ENCODE assay signal across 16 cellular contexts in genomic region chr12:77888611-77889010, GRCh38. TPM values are rescaled to one million over a fixed set of nuclear protein-coding genes. Genes with fewer than 3 reads are reported as not detected.
DNase-seq lines count a peak whose midpoint lies in the region; ATAC-seq, FAIRE-seq and TF ChIP-seq lines count a peak whose summit lies in the region.
"Had no signal": no experiment of that assay in that cellular context is flagged by ENCODE, and none has a peak within 500 bp of the region (broad histone marks: within the 10 kb centered on the region; RNA-seq: fewer than 3 reads in every experiment).

No MANE protein-coding gene starts in this region.

- TF ChIP-seq CTCF in A549 (IDR thresholded peaks at IDR 0.05) (no peak), astrocyte of the spinal cord (IDR thresholded peaks at IDR 0.05; ENCODE audit: low read depth, low read length) (no peak), left lung (IDR thresholded peaks at IDR 0.05) (no peak), endothelial cell (IDR thresholded peaks at IDR 0.05; ENCODE audit: unreplicated experiment) (no peak)

- peak overlapping the region; percentile 4; the same call in 1 of the 3 replicates for H3K4me2 ChIP-seq in A549

- WGBS in A549 (ENCODE audit: missing lambda C conversion rate): 2% methylated on average over 1 of the region's 1 CpG

- H3K4me1 ChIP-seq in A549: peaks cover 15% of the 10 kb centered on the region
- no peaks in the 10 kb centered on the region for H3K4me1 ChIP-seq in left lung
- H3K4me1 ChIP-seq: Peyer's patch, sigmoid colon, thyroid gland had no signal

- no peaks in the 10 kb centered on the region for H3K36me3 Mint-ChIP-seq in activated naive CD8-positive, alpha-beta T cell treated with anti-CD3 and anti-CD28 coated beads, Interleukin-2, amount 50 U/mL, for 24 hours (ENCODE audit: low read depth)
- H3K36me3 Mint-ChIP-seq in endothelial cell (ENCODE audit: low read depth, unreplicated experiment): no peaks in the 10 kb centered on the region
- H3K36me3 Mint-ChIP-seq: activated CD8-positive, alpha-beta memory T cell treated with anti-CD3 and anti-CD28 coated beads, Interleukin-2, amount 10 ng/mL, durations not matched to agents 7 days and 5 days had no signal

- intact Hi-C loops in left lung (cut with DNase I): no loop called here

- no peak overlapping the region for H3K4me3 Mint-ChIP-seq in activated naive CD8-positive, alpha-beta T cell treated with anti-CD3 and anti-CD28 coated beads, Interleukin-2, amount 50 U/mL, for 24 hours
- H3K4me3 Mint-ChIP-seq in endothelial cell (ENCODE audit: unreplicated experiment): no peak overlapping the region
- H3K4me3 Mint-ChIP-seq: activated CD8-positive, alpha-beta memory T cell treated with anti-CD3 and anti-CD28 coated beads, Interleukin-2, amount 10 ng/mL, durations not matched to agents 7 days and 5 days had no signal

- H3K4me1 Mint-ChIP-seq in activated naive CD8-positive, alpha-beta T cell treated with anti-CD3 and anti-CD28 coated beads, Interleukin-2, amount 50 U/mL, for 24 hours: no peaks in the 10 kb centered on the region
- peaks cover 2% of the 10 kb centered on the region for H3K4me1 Mint-ChIP-seq in endothelial cell (ENCODE audit: unreplicated experiment)
- H3K4me1 Mint-ChIP-seq: activated CD8-positive, alpha-beta memory T cell treated with anti-CD3 and anti-CD28 coated beads, Interleukin-2, amount 10 ng/mL, durations not matched to agents 7 days and 5 days had no signal

- FAIRE-seq in A549 (lab: Jason Lieb, UNC): peak; percentile 18

- H3K4me3 ChIP-seq in A549 (no peak overlapping the region), astrocyte of the spinal cord (ENCODE audit: low read depth, low read length) (no peak overlapping the region), left lung (no peak overlapping the region)
- H3K4me3 ChIP-seq: Peyer's patch, sigmoid colon, thyroid gland had no signal

- in situ Hi-C loops in astrocyte of the spinal cord (cut with HindIII; ENCODE audit: low sequenced_read_pairs): no loop called here

- no peaks in the 10 kb centered on the region for H3K36me3 ChIP-seq in left lung
- H3K36me3 ChIP-seq: Peyer's patch, sigmoid colon, thyroid gland had no signal

- no peak for TF ChIP-seq RAD21 in A549 (conservative IDR thresholded peaks at IDR 0.05 in 1 of 2, IDR thresholded peaks at IDR 0.05 in 1 of 2)

- no peaks in the 10 kb centered on the region for H3K27me3 Mint-ChIP-seq in activated naive CD8-positive, alpha-beta T cell treated with anti-CD3 and anti-CD28 coated beads, Interleukin-2, amount 50 U/mL, for 24 hours
- no peaks in the 10 kb centered on the region for H3K27me3 Mint-ChIP-seq in endothelial cell (ENCODE audit: unreplicated experiment)
- H3K27me3 Mint-ChIP-seq: activated CD8-positive, alpha-beta memory T cell treated with anti-CD3 and anti-CD28 coated beads, Interleukin-2, amount 10 ng/mL, durations not matched to agents 7 days and 5 days had no signal

- no peaks in the 10 kb centered on the region for H3K9me3 ChIP-seq in A549
- H3K9me3 ChIP-seq in left lung: no peaks in the 10 kb centered on the region
- H3K9me3 ChIP-seq: Peyer's patch, sigmoid colon, thyroid gland had no signal

- DNase-seq in A549 (ENCODE audit: low read depth in 1 of 2, low spot score in 1 of 2) (peak; percentile 18 to 48), HS-27A (ENCODE audit: low read depth) (peak; percentile 52), astrocyte of the spinal cord (ENCODE audit: low read depth, low spot score) (peak; percentile 87), glomerular visceral epithelial cell (ENCODE audit: extremely low spot score) (peak; percentile 20), left lung (no peak), endothelial cell (ENCODE audit: low spot score) (no peak)
- DNase-seq in activated naive CD8-positive, alpha-beta T cell treated with anti-CD3 and anti-CD28 coated beads, Interleukin-2, amount 50 U/mL, for 24 hours: no peak
- DNase-seq: activated CD8-positive, alpha-beta memory T cell treated with anti-CD3 and anti-CD28 coated beads, Interleukin-2, amount 10 ng/mL, durations not matched to agents 7 days and 5 days; DMS79 treated with DMSO at 0.1 percent for 48 hours; effector CD4-positive, alpha-beta T cell; MV-4-11; NCI-H345; Peyer's patch; sigmoid colon; thyroid gland had no signal

- POLR2A ChIA-PET in A549 (lab: Yijun Ruan, JAX): no interaction called here

- CTCF ChIA-PET in A549 (lab: Yijun Ruan, JAX): interaction anchor here (1.4 kb wide), 1 partner anchor 31 kb away, joined by 3 read pairs; no protein-coding TSS in a partner anchor

- TF ChIP-seq POLR2A in A549 (IDR thresholded peaks at IDR 0.05; ENCODE audit: low read length): no peak

- no peaks in the 10 kb centered on the region for H3K27me3 ChIP-seq in left lung
- H3K27me3 ChIP-seq: Peyer's patch, sigmoid colon, thyroid gland had no signal

- peaks cover 6% of the 10 kb centered on the region for H3K9me3 Mint-ChIP-seq in activated naive CD8-positive, alpha-beta T cell treated with anti-CD3 and anti-CD28 coated beads, Interleukin-2, amount 50 U/mL, for 24 hours
- H3K9me3 Mint-ChIP-seq in endothelial cell (ENCODE audit: unreplicated experiment): no peaks in the 10 kb centered on the region

- TF ChIP-seq EP300 in A549 (IDR thresholded peaks at IDR 0.05): no peak

- H3K27ac ChIP-seq in A549 (peak overlapping the region in 1 of 2 experiments; percentile 31; a peak in 1 of 6 replicates), left lung (no peak overlapping the region)
- H3K27ac ChIP-seq: Peyer's patch, sigmoid colon, thyroid gland had no signal

- no peak overlapping the region for H3K27ac Mint-ChIP-seq in activated naive CD8-positive, alpha-beta T cell treated with anti-CD3 and anti-CD28 coated beads, Interleukin-2, amount 50 U/mL, for 24 hours
- H3K27ac Mint-ChIP-seq in endothelial cell (ENCODE audit: unreplicated experiment): no peak overlapping the region
- H3K27ac Mint-ChIP-seq: activated CD8-positive, alpha-beta memory T cell treated with anti-CD3 and anti-CD28 coated beads, Interleukin-2, amount 10 ng/mL, durations not matched to agents 7 days and 5 days had no signal

- ATAC-seq in A549 (peak; percentile 82 to 86), GM21447 (IDR thresholded peaks at IDR 0.05; ENCODE audit: unreplicated experiment) (no peak), left lung (no peak)
- ATAC-seq in activated naive CD8-positive, alpha-beta T cell treated with anti-CD3 and anti-CD28 coated beads, Interleukin-2, amount 50 U/mL, for 24 hours: no peak
- ATAC-seq: activated CD8-positive, alpha-beta memory T cell treated with anti-CD3 and anti-CD28 coated beads, Interleukin-2, amount 10 ng/mL, durations not matched to agents 7 days and 5 days had no signal

TF ChIP-seq in A549, 52 proteins besides CTCF, POLR2A, EP300 and RAD21:
- no peak for TF ChIP-seq RNF2 (IDR thresholded peaks at IDR 0.05; ENCODE audit: borderline replicate concordance, low read depth)
- no peak for TF ChIP-seq NPAS2 (CRISPR knock-in tag; IDR thresholded peaks at IDR 0.05; ENCODE audit: borderline replicate concordance)
- TF ChIP-seq, protein P1, sequence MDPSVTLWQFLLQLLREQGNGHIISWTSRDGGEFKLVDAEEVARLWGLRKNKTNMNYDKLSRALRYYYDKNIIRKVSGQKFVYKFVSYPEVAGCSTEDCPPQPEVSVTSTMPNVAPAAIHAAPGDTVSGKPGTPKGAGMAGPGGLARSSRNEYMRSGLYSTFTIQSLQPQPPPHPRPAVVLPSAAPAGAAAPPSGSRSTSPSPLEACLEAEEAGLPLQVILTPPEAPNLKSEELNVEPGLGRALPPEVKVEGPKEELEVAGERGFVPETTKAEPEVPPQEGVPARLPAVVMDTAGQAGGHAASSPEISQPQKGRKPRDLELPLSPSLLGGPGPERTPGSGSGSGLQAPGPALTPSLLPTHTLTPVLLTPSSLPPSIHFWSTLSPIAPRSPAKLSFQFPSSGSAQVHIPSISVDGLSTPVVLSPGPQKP (IDR thresholded peaks at IDR 0.05; ENCODE audit: low read depth, low read length): no peak
- peak; percentile 51; the same call in 1 of the 2 replicates for TF ChIP-seq JUNB (IDR thresholded peaks at IDR 0.05)
- no peak for TF ChIP-seq GATA3 (IDR thresholded peaks at IDR 0.05; ENCODE audit: borderline replicate concordance)
- no peak for TF ChIP-seq ZFP36 (IDR thresholded peaks at IDR 0.05; ENCODE audit: borderline replicate concordance, partially characterized antibody)
- TF ChIP-seq RFX5 (IDR thresholded peaks at IDR 0.05): no peak
- TF ChIP-seq MAZ (IDR thresholded peaks at IDR 0.05; ENCODE audit: borderline replicate concordance, low read depth, low read length): no peak
- TF ChIP-seq CHD2 (IDR thresholded peaks at IDR 0.05; ENCODE audit: low read length, partially characterized antibody): no peak
- TF ChIP-seq HEYL (CRISPR knock-in tag; IDR thresholded peaks at IDR 0.05): no peak
- peak; percentile 64 for TF ChIP-seq FOSL2 (IDR thresholded peaks at IDR 0.05)
- TF ChIP-seq FOSL2 (CRISPR knock-in tag; IDR thresholded peaks at IDR 0.05): peak; percentile 83

RNA-seq across cellular contexts. Expression of gene NAV3, which starts 57.9 kb away (rescaled TPM):
- 9.7 and 10.0 TPM in 2 replicates for polyA plus RNA-seq in A549 (2011; rRNA removed)
- 2.6 and 3.3 TPM in 2 replicates for polyA plus RNA-seq in A549 (2012; cell fraction: cytosol; rRNA removed)
- 3.6 and 3.8 TPM in 2 replicates for polyA plus RNA-seq in A549 (2012; cell fraction: nucleus; rRNA removed)
- 8.6 to 12.8 TPM (median 9.9 TPM) in 3 replicates for polyA plus RNA-seq in A549 (2017; fragmentation: RNase III; extraction: RNeasy Plus Mini Kit Qiagen cat#74134 plus additional on column Dnase treatment)
- polyA minus RNA-seq in A549 (2011; rRNA and poly(A)+ RNA removed): 35.3 and 41.9 TPM in 2 replicates
- total RNA-seq in left lung: 10 to 100 TPM in 1 of 2 donors, 1 to 10 TPM in 1; 8.6 to 10.8 TPM
- total RNA-seq in endothelial cell (ENCODE audit: unreplicated experiment): 20.3 TPM
- total RNA-seq: activated CD8-positive, alpha-beta memory T cell treated with anti-CD3 and anti-CD28 coated beads, Interleukin-2, amount 10 ng/mL, durations not matched to agents 7 days and 5 days had no signal

Comparison
In these comparisons a context has a peak if more than half of its experiments do, and no peak if none do; other contexts are left out.
1. ATAC-seq: peak in A549 (2 of 2); none in GM21447 (single experiment), left lung (single experiment) and activated naive CD8-positive, alpha-beta T cell treated with anti-CD3 and anti-CD28 coated beads, Interleukin-2, amount 50 U/mL, for 24 hours (single experiment).
2. DNase-seq: peak in A549 (2 of 2), HS-27A (single experiment), astrocyte of the spinal cord (single experiment) and glomerular visceral epithelial cell (single experiment); none in left lung (0 of 2), activated naive CD8-positive, alpha-beta T cell treated with anti-CD3 and anti-CD28 coated beads, Interleukin-2, amount 50 U/mL, for 24 hours (single experiment) and endothelial cell (single experiment).